Comparison of ENCODE assay signal across 23 cellular contexts in genomic region chr1:60942291-60942690, GRCh38.
A peak's percentile ranks its signal among the peaks of the same experiment; 100 is the strongest.
DNase-seq lines count a peak whose midpoint lies in the region; ATAC-seq and TF ChIP-seq lines count a peak whose summit lies in the region.
"Had no signal": no experiment of that assay in that cellular context is flagged by ENCODE, and none has a peak within 500 bp of the region (broad histone marks: within the 10 kb centered on the region; RNA-seq: fewer than 3 reads in every experiment).

No MANE protein-coding gene starts in this region.

- H3K9me3 ChIP-seq in hepatocyte (ENCODE audit: low read depth) = no peaks in the 10 kb centered on the region
- no peaks in the 10 kb centered on the region for H3K9me3 ChIP-seq in smooth muscle cell (replicated peaks; ENCODE audit: low read depth)
- H3K9me3 ChIP-seq in mesenchymal stem cell (ENCODE audit: control insufficient read depth, low read length) = no peaks in the 10 kb centered on the region
- H3K9me3 ChIP-seq: adrenal gland, colonic mucosa, HAP-1, Peyer's patch, SJSA1, spleen, suprapubic skin had no signal

- H3K18ac ChIP-seq in mesenchymal stem cell (ENCODE audit: low read depth in 1 of 2, low read length in 2 of 2) = no peak overlapping the region

- H2AFZ ChIP-seq in hepatocyte (no peak overlapping the region), smooth muscle cell (ENCODE audit: low read depth) (no peak overlapping the region), mesenchymal stem cell (ENCODE audit: low read depth, low read length) (no peak overlapping the region)

- H2BK120ac ChIP-seq in mesenchymal stem cell (ENCODE audit: low read depth, low read length) = no peak overlapping the region

- no peak overlapping the region for H4K91ac ChIP-seq in mesenchymal stem cell (ENCODE audit: low read length)

- no peaks in the 10 kb centered on the region for H3K9me2 ChIP-seq in hepatocyte (replicated peaks; ENCODE audit: insufficient read depth)

- H3K79me2 ChIP-seq in hepatocyte = no peaks in the 10 kb centered on the region
- no peaks in the 10 kb centered on the region for H3K79me2 ChIP-seq in smooth muscle cell (ENCODE audit: low read depth)

- H3F3A ChIP-seq in smooth muscle cell (ENCODE audit: low read depth) = no peaks in the 10 kb centered on the region

- H2BK12ac ChIP-seq in mesenchymal stem cell (ENCODE audit: low read length in 2 of 2) = no peak overlapping the region

- POLR2A ChIA-PET in RWPE1 (lab: Yijun Ruan, JAX; ENCODE audit: low non-redundant PET) = no interaction called here

- no peak overlapping the region for H2BK15ac ChIP-seq in mesenchymal stem cell (ENCODE audit: low read depth, poor library complexity, severe bottlenecking)

- H3K4me1 ChIP-seq in hepatocyte (ENCODE audit: insufficient read depth) = no peaks in the 10 kb centered on the region
- no peaks in the 10 kb centered on the region for H3K4me1 ChIP-seq in smooth muscle cell (ENCODE audit: low read depth)
- H3K4me1 ChIP-seq in mesenchymal stem cell (ENCODE audit: control insufficient read depth, insufficient read depth, low read depth, low read length) = no peaks in the 10 kb centered on the region
- H3K4me1 ChIP-seq: adrenal gland, colonic mucosa, HAP-1, Peyer's patch, SJSA1, spleen, suprapubic skin had no signal

- no peak overlapping the region for H3K27ac ChIP-seq in RWPE1
- no peak overlapping the region for H3K27ac ChIP-seq in hepatocyte
- H3K27ac ChIP-seq in smooth muscle cell (ENCODE audit: low read depth) = peak overlapping the region; percentile 35
- no peak overlapping the region for H3K27ac ChIP-seq in mesenchymal stem cell (ENCODE audit: low read length, poor library complexity, severe bottlenecking)
- H3K27ac ChIP-seq: adrenal gland, C4-2B, colonic mucosa, Peyer's patch, SJSA1, spleen, suprapubic skin had no signal

- no peak overlapping the region for H3K23ac ChIP-seq in mesenchymal stem cell (ENCODE audit: low read length in 2 of 2)

- H3K9ac ChIP-seq in smooth muscle cell (ENCODE audit: low read depth) (no peak overlapping the region), mesenchymal stem cell (ENCODE audit: low read length) (no peak overlapping the region)

- no peaks in the 10 kb centered on the region for H3K27me3 ChIP-seq in hepatocyte
- no peaks in the 10 kb centered on the region for H3K27me3 ChIP-seq in smooth muscle cell (ENCODE audit: low read depth)
- H3K27me3 ChIP-seq in mesenchymal stem cell (ENCODE audit: control insufficient read depth in 1 of 2, insufficient read depth in 1 of 2, low read length in 2 of 2) = peaks cover 0 to 1% of the 10 kb centered on the region in 2 experiments
- H3K27me3 ChIP-seq: adrenal gland, colonic mucosa, Peyer's patch, SJSA1, spleen, suprapubic skin had no signal

- H4K8ac ChIP-seq in mesenchymal stem cell (ENCODE audit: low read length) = no peak overlapping the region

- H3K4me3 ChIP-seq in hepatocyte (no peak overlapping the region), smooth muscle cell (no peak overlapping the region), mesenchymal stem cell (ENCODE audit: insufficient read depth in 1 of 2, low read depth in 1 of 2, low read length in 2 of 2) (no peak overlapping the region)
- H3K4me3 ChIP-seq: adrenal gland, colonic mucosa, HAP-1, Peyer's patch, SJSA1, spleen, suprapubic skin had no signal

- H2AK5ac ChIP-seq in mesenchymal stem cell (ENCODE audit: low read length, severe bottlenecking) = no peak overlapping the region

- H2BK5ac ChIP-seq in mesenchymal stem cell (ENCODE audit: low read depth, low read length, poor library complexity, severe bottlenecking) = no peak overlapping the region

- DNase-seq in HPDE6-E6E7 (ENCODE audit: extremely low spot score) (peak; percentile 73), RWPE1 (ENCODE audit: low spot score) (peak; percentile 75), hepatocyte (ENCODE audit: low spot score) (peak; percentile 29), smooth muscle cell (lab: John Stamatoyannopoulos, UW; ENCODE audit: unreplicated experiment) (no peak), mesenchymal stem cell (no peak)
- DNase-seq: activated CD4-positive, alpha-beta T cell treated with anti-CD3 and anti-CD28 coated beads for 36 hours; activated naive CD4-positive, alpha-beta T cell treated with Interleukin-2 at 50 U/mL for 16 hours; activated T-cell treated with anti-CD3 and anti-CD28 coated beads, Interleukin-2, amount 50 U/mL, for 48 hours; adrenal gland; colonic mucosa; naive thymus-derived CD4-positive, alpha-beta T cell; NCI-H1436; NCI-H510A treated with DMSO at 0.1 percent for 48 hours; Peyer's patch; spleen; stimulated activated CD4-positive, alpha-beta T cell treated with anti-CD3 and anti-CD28 coated beads, Interleukin-4, amount 100 ng/mL, for 1 hour; stimulated activated naive B cell treated with anti-CD40 and anti-IgM and Interleukin-4, amounts not matched to agents 10 μg/mL and 1 μg/mL and 100 μg/mL, for 72 hours had no signal

- ATAC-seq in HG03135 (IDR thresholded peaks at IDR 0.05; ENCODE audit: unreplicated experiment) = no peak
- ATAC-seq in GM21825 (IDR thresholded peaks at IDR 0.05; ENCODE audit: unreplicated experiment) = no peak
- ATAC-seq: activated CD4-positive, alpha-beta T cell treated with anti-CD3 and anti-CD28 coated beads for 36 hours; naive thymus-derived CD4-positive, alpha-beta T cell had no signal

- H4K20me1 ChIP-seq in hepatocyte (ENCODE audit: insufficient read depth, poor library complexity, severe bottlenecking) = no peaks in the 10 kb centered on the region
- H4K20me1 ChIP-seq in smooth muscle cell (ENCODE audit: low read depth) = no peaks in the 10 kb centered on the region

- H3K36me3 ChIP-seq in hepatocyte (replicated peaks; ENCODE audit: insufficient read depth, low read depth) (no peaks in the 10 kb centered on the region), smooth muscle cell (ENCODE audit: low read depth) (no peaks in the 10 kb centered on the region), mesenchymal stem cell (ENCODE audit: control insufficient read depth in 1 of 2, insufficient read depth in 2 of 2, low read depth in 1 of 2, low read length in 2 of 2) (no peaks in the 10 kb centered on the region)
- H3K36me3 ChIP-seq: adrenal gland, colonic mucosa, HAP-1, Peyer's patch, SJSA1, spleen, suprapubic skin had no signal

- 42% methylated on average over 2 of the region's 2 CpGs for WGBS in hepatocyte (ENCODE audit: low lambda C conversion rate, missing lambda C conversion rate)
- WGBS in smooth muscle cell (ENCODE audit: low lambda C conversion rate) = 30% methylated on average over 2 of the region's 2 CpGs
- WGBS in mesenchymal stem cell = 54% methylated on average over 2 of the region's 2 CpGs

- no peak overlapping the region for H3K4ac ChIP-seq in mesenchymal stem cell (ENCODE audit: low read depth in 1 of 2, low read length in 2 of 2)

- H3K4me2 ChIP-seq in hepatocyte (no peak overlapping the region), smooth muscle cell (no peak overlapping the region), mesenchymal stem cell (ENCODE audit: low read length, poor library complexity, severe bottlenecking) (no peak overlapping the region)

- no peak for TF ChIP-seq CTCF in RWPE1 (conservative IDR thresholded peaks at IDR 0.05; ENCODE audit: low read depth)
- TF ChIP-seq CTCF in hepatocyte (IDR thresholded peaks at IDR 0.05; ENCODE audit: poor library complexity) = no peak
- TF ChIP-seq CTCF in smooth muscle cell (IDR thresholded peaks at IDR 0.05; ENCODE audit: borderline replicate concordance, insufficient read depth, poor library complexity, severe bottlenecking) = no peak

- CTCF ChIA-PET in RWPE1 (lab: Yijun Ruan, JAX) = interaction anchor here (0.6 kb wide), 1 partner anchor 899 kb away, joined by 3 read pairs; no protein-coding TSS in a partner anchor

- H3K79me1 ChIP-seq in mesenchymal stem cell (replicated peaks; ENCODE audit: low read length, poor library complexity, severe bottlenecking) = no peaks in the 10 kb centered on the region

- no peak overlapping the region for H3K14ac ChIP-seq in mesenchymal stem cell (ENCODE audit: low read length in 2 of 2)

Comparison
In these comparisons a context has a peak if more than half of its experiments do, and no peak if none do; other contexts are left out.
1. DNase-seq: peak in HPDE6-E6E7 (single experiment), RWPE1 (single experiment) and hepatocyte (single experiment); none in smooth muscle cell (single experiment) and mesenchymal stem cell (single experiment).